1 cellular context compared by ENCODE assay signal in genomic region chr14:37196604-37197420, GRCh38.
TF ChIP-seq lines count a peak whose summit lies in the region.

No MANE protein-coding gene starts in this region.

TF ChIP-seq in H1, 55 proteins besides CTCF, POLR2A, EP300 and RAD21 (continued from another document):
- TF ChIP-seq YY1 (IDR thresholded peaks at IDR 0.05; ENCODE audit: low read depth, low read length) (no peak), SP1 (IDR thresholded peaks at IDR 0.05; ENCODE audit: low read depth, low read length) (no peak), GABPA (IDR thresholded peaks at IDR 0.05; ENCODE audit: borderline replicate concordance, insufficient read depth, low read length) (no peak), MAX (IDR thresholded peaks at IDR 0.05) (no peak), BRCA1 (IDR thresholded peaks at IDR 0.05; ENCODE audit: low read depth, low read length) (no peak)
